16 cellular contexts compared by ENCODE assay signal in the genomic region with DNA sequence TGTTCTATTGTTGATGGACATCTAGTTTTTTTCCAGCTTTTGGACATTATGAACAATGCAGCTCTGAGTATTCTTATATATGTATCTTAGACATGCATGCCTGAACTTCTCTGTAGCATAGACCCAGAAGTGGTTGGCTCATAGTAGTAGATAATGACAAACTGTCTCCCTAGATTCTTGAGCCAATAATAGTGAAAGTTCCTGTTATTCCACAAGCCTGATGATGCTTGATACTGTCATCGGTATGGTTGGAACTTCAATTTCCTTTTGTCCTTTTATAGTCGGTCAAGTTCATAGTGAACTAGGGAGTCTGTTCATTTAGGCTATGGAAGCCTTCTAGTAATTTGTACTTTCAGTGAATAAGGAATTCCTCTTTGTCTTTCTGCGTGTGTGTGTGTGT.
"Had no signal": no experiment of that assay in that cellular context is flagged by ENCODE, and none has a peak within 500 bp of the region (broad histone marks: within the 10 kb centered on the region; RNA-seq: fewer than 3 reads in every experiment).

No MANE protein-coding gene starts in this region.

- FAIRE-seq: endothelial cell of umbilical vein, frontal cortex had no signal

- DNase-seq: effector CD4-positive, alpha-beta T cell; endodermal cell; heart left ventricle; hippocampal formation; naive thymus-derived CD4-positive, alpha-beta T cell; stimulated activated CD4-positive, alpha-beta T cell treated with anti-CD3 and anti-CD28 coated beads, Interleukin-2, amount 100 ng/mL, for 24 hours; stimulated activated CD4-positive, alpha-beta T cell treated with anti-CD3 and anti-CD28 coated beads, Interleukin-4, amount 100 ng/mL, for 4 hours; stimulated activated naive CD4-positive, alpha-beta T cell; stomach; substantia nigra; transverse colon had no signal

- H3K4me3 ChIP-seq: coronary artery, heart left ventricle, stomach, thoracic aorta, transverse colon had no signal

- H3K27me3 ChIP-seq: heart left ventricle, neutrophil, stomach, transverse colon had no signal
